Comparison of ENCODE assay signal across 15 cellular contexts in genomic region chr1:223248001-223248786, GRCh38.
DNase-seq lines count a peak whose midpoint lies in the region; ATAC-seq, FAIRE-seq and TF ChIP-seq lines count a peak whose summit lies in the region.
"Had no signal": no experiment of that assay in that cellular context is flagged by ENCODE, and none has a peak within 500 bp of the region (broad histone marks: within the 10 kb centered on the region; RNA-seq: fewer than 3 reads in every experiment).

No MANE protein-coding gene starts in this region.

- peaks cover 25% of the 10 kb centered on the region for H3K4me1 ChIP-seq in MM.1S (ENCODE audit: low read length)
- no peaks in the 10 kb centered on the region for H3K4me1 ChIP-seq in small intestine (ENCODE audit: control insufficient read depth in 2 of 2, insufficient read depth in 1 of 2, low read depth in 1 of 2, low read length in 1 of 2)
- H3K4me1 ChIP-seq in transverse colon = no peaks in the 10 kb centered on the region
- H3K4me1 ChIP-seq: breast epithelium had no signal

- peak overlapping the region; percentile 30; the same call in 1 of the 2 replicates for H3K9ac ChIP-seq in MM.1S (ENCODE audit: low read length)

- peak overlapping the region; percentile 34 for H3K4me3 Mint-ChIP-seq in activated T-helper 17 cell treated with anti-CD3 and anti-CD28 coated beads, Interleukin-2, amount 50 U/mL, for 72 hours
- H3K4me3 Mint-ChIP-seq: activated CD4-positive, alpha-beta T cell treated with anti-CD3 and anti-CD28 coated beads, Interleukin-2, amount 10 ng/mL, durations not matched to agents 24 days and 14 days had no signal

- no peak for TF ChIP-seq EP300 in transverse colon (IDR thresholded peaks at IDR 0.05; ENCODE audit: low read depth)

- H3K9me3 Mint-ChIP-seq in activated T-helper 17 cell treated with anti-CD3 and anti-CD28 coated beads, Interleukin-2, amount 50 U/mL, for 72 hours = no peaks in the 10 kb centered on the region
- H3K9me3 Mint-ChIP-seq: activated CD4-positive, alpha-beta T cell treated with anti-CD3 and anti-CD28 coated beads, Interleukin-2, amount 10 ng/mL, durations not matched to agents 24 days and 14 days had no signal

- 32 to 54% (median 41%) methylated on average over 6 of the region's 6 CpGs for WGBS in small intestine, 3 donors
- WGBS in transverse colon (ENCODE audit: low coverage in 1 of 2), 2 donors = 60 to 71% methylated on average over 1 to 6 of the region's 6 CpGs

- H3K4me1 Mint-ChIP-seq in activated T-helper 17 cell treated with anti-CD3 and anti-CD28 coated beads, Interleukin-2, amount 50 U/mL, for 72 hours = peaks cover 29% of the 10 kb centered on the region

- peak overlapping the region; percentile 20; the same call in 1 of the 2 replicates for H2AFZ ChIP-seq in MM.1S (ENCODE audit: low read length)
- H2AFZ ChIP-seq: hepatocyte had no signal

- peaks cover 12% of the 10 kb centered on the region; the same call in 1 of the 2 replicates for H3K27me3 ChIP-seq in MM.1S (replicated peaks; ENCODE audit: insufficient read depth, low read length)
- H3K27me3 ChIP-seq in small intestine (ENCODE audit: control insufficient read depth in 2 of 2, insufficient read depth in 2 of 2, low read length in 2 of 2) = no peaks in the 10 kb centered on the region
- no peaks in the 10 kb centered on the region for H3K27me3 ChIP-seq in transverse colon
- H3K27me3 ChIP-seq: breast epithelium, hepatocyte had no signal

- peak; percentile 69 for DNase-seq in activated effector memory CD4-positive, alpha-beta T cell treated with anti-CD3 and anti-CD28 coated beads, Interleukin-2, amount 50 U/mL, for 16 hours
- DNase-seq in activated effector memory CD4-positive, alpha-beta T cell treated with Interleukin-2 at 50 U/mL for 16 hours = no peak
- no peak for DNase-seq in MM.1S
- DNase-seq in small intestine = peak; percentile 33
- DNase-seq in transverse colon = no peak
- no peak for DNase-seq in NCI-H2029 treated with DMSO at 0.1 percent for 48 hours (lab: John Stamatoyannopoulos, UW)
- DNase-seq: NCI-H146; NK-92 treated with Interleukin-12 subunit alpha and Interleukin-12 subunit beta, amount 100 ng/mL, for 24 hours had no signal

- no peaks in the 10 kb centered on the region for H3K36me3 Mint-ChIP-seq in activated T-helper 17 cell treated with anti-CD3 and anti-CD28 coated beads, Interleukin-2, amount 50 U/mL, for 72 hours (ENCODE audit: low read depth)

- intact Hi-C loops in transverse colon (cut with DNase I; ENCODE audit: low total_unique reads) = no loop called here

- no peak for TF ChIP-seq POLR2A in transverse colon (IDR thresholded peaks at IDR 0.05)

- H3K79me2 ChIP-seq in MM.1S (ENCODE audit: low read length) = no peaks in the 10 kb centered on the region
- H3K79me2 ChIP-seq: hepatocyte had no signal

- TF ChIP-seq CTCF in MM.1S (IDR thresholded peaks at IDR 0.05; ENCODE audit: low read length) (no peak), transverse colon (IDR thresholded peaks at IDR 0.05) (no peak)

- H3K27ac ChIP-seq in MM.1S (ENCODE audit: low read length) (peak overlapping the region; percentile 82), small intestine (ENCODE audit: low read depth in 1 of 2, low read length in 1 of 2) (no peak overlapping the region), transverse colon (no peak overlapping the region)
- H3K27ac ChIP-seq: breast epithelium, hepatocyte had no signal

- no peaks in the 10 kb centered on the region for H3K9me3 ChIP-seq in MM.1S (replicated peaks; ENCODE audit: insufficient read depth, low read length)
- no peaks in the 10 kb centered on the region for H3K9me3 ChIP-seq in small intestine (ENCODE audit: control insufficient read depth, low read depth)
- no peaks in the 10 kb centered on the region for H3K9me3 ChIP-seq in transverse colon
- H3K9me3 ChIP-seq: breast epithelium had no signal

- H3K4me3 ChIP-seq in MM.1S (ENCODE audit: low read length) (no peak overlapping the region), small intestine (ENCODE audit: low read depth in 1 of 2, low read length in 2 of 2) (no peak overlapping the region), transverse colon (no peak overlapping the region)
- H3K4me3 ChIP-seq: breast epithelium, hepatocyte had no signal

- ATAC-seq in activated T-helper 17 cell treated with anti-CD3 and anti-CD28 coated beads, Interleukin-2, amount 50 U/mL, for 72 hours (replicated peaks) = peak; percentile 37
- no peak for ATAC-seq in GM18858 (IDR thresholded peaks at IDR 0.05; ENCODE audit: unreplicated experiment)
- ATAC-seq: Right ventricle myocardium inferior had no signal

- H3K9me2 ChIP-seq in MM.1S (replicated peaks; ENCODE audit: insufficient read depth, low read length) = no peaks in the 10 kb centered on the region

- peaks cover 19% of the 10 kb centered on the region for H3F3A ChIP-seq in MM.1S (ENCODE audit: insufficient read depth, low read length)

- in situ Hi-C loops in transverse colon (cut with MboI; ENCODE audit: low pct_ligation_motif_present in 1 of 4, low pct_unique_long_range_greater_than_20kb in 1 of 4, low sequenced_read_pairs in 3 of 4) = no loop called here

- H3K36me3 ChIP-seq in MM.1S (replicated peaks; ENCODE audit: insufficient read depth, low read length) (no peaks in the 10 kb centered on the region), small intestine (ENCODE audit: control insufficient read depth in 2 of 2, insufficient read depth in 2 of 2, low read length in 2 of 2) (no peaks in the 10 kb centered on the region), transverse colon (no peaks in the 10 kb centered on the region)
- H3K36me3 ChIP-seq: breast epithelium had no signal

- H3K27ac Mint-ChIP-seq in activated T-helper 17 cell treated with anti-CD3 and anti-CD28 coated beads, Interleukin-2, amount 50 U/mL, for 72 hours = peak overlapping the region; percentile 25
- H3K27ac Mint-ChIP-seq: activated CD4-positive, alpha-beta T cell treated with anti-CD3 and anti-CD28 coated beads, Interleukin-2, amount 10 ng/mL, durations not matched to agents 24 days and 14 days had no signal

- peak overlapping the region; percentile 51 for H3K4me2 ChIP-seq in MM.1S (ENCODE audit: low read depth, low read length)
- H3K4me2 ChIP-seq: hepatocyte had no signal

- no peaks in the 10 kb centered on the region for H4K20me1 ChIP-seq in MM.1S (ENCODE audit: insufficient read depth, low read length)

- H3K27me3 Mint-ChIP-seq in activated T-helper 17 cell treated with anti-CD3 and anti-CD28 coated beads, Interleukin-2, amount 50 U/mL, for 72 hours = no peaks in the 10 kb centered on the region

- no peak for FAIRE-seq in small intestine (lab: Jason Lieb, UNC)
- FAIRE-seq: D721Med had no signal

Comparison
In these comparisons a context has a peak if more than half of its experiments do, and no peak if none do; other contexts are left out.
1. DNase-seq: peak in activated effector memory CD4-positive, alpha-beta T cell treated with anti-CD3 and anti-CD28 coated beads, Interleukin-2, amount 50 U/mL, for 16 hours (single experiment) and small intestine (single experiment); none in activated effector memory CD4-positive, alpha-beta T cell treated with Interleukin-2 at 50 U/mL for 16 hours (single experiment), MM.1S (single experiment), transverse colon (single experiment) and NCI-H2029 treated with DMSO at 0.1 percent for 48 hours (single experiment).